Comparison of ENCODE assay signal across 8 cellular contexts in the genomic region with DNA sequence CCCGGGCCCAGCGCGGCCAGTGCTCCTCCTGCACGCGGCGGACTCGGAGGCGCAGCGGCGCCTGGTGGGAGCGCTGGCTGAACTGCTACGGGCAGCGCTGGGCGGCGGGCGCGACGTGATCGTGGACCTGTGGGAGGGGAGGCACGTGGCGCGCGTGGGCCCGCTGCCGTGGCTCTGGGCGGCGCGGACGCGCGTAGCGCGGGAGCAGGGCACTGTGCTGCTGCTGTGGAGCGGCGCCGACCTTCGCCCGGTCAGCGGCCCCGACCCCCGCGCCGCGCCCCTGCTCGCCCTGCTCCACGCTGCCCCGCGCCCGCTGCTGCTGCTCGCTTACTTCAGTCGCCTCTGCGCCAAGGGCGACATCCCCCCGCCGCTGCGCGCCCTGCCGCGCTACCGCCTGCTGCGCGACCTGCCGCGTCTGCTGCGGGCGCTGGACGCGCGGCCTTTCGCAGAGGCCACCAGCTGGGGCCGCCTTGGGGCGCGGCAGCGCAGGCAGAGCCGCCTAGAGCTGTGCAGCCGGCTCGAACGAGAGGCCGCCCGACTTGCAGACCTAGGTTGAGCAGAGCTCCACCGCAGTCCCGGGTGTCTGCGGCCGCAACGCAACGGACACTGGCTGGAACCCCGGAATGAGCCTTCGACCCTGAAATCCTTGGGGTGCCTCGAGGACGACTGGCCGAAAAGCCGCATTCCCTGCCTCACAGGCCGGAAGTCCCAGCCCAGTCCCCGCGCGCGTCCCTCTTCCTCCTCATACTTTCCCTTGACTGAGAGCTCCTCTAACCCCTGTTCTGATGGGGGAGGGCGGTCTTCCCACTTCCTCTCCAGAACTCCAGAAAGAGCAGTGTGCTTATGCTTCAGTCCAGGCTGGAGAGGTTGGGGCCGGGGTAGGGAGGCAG. TPM values are rescaled to one million over a fixed set of nuclear protein-coding genes. Genes with fewer than 3 reads are reported as not detected.
DNase-seq lines count a peak whose midpoint lies in the region; ATAC-seq and TF ChIP-seq lines count a peak whose summit lies in the region.

No MANE protein-coding gene starts in this region.

- CTCF ChIA-PET in activated B cell treated with CpG ODN at 0.5 μM for 24 hours (lab: Charles Lee) = no interaction called here

- no peak for TF ChIP-seq POLR2A in testis (IDR thresholded peaks at IDR 0.05)

- H3K27ac Mint-ChIP-seq in activated B cell treated with CpG ODN at 0.5 μM for 24 hours = no peak overlapping the region

- TF ChIP-seq CTCF in activated B cell treated with CpG ODN at 0.5 μM for 24 hours (IDR thresholded peaks at IDR 0.05) (no peak), epithelial cell of esophagus (IDR thresholded peaks at IDR 0.05; ENCODE audit: insufficient read depth, low read depth, low read length, missing control alignments) (peak; percentile 3), testis (IDR thresholded peaks at IDR 0.05) (peak; percentile 28 to 39 (median 34))

- H3K4me3 ChIP-seq in epithelial cell of esophagus (ENCODE audit: low read length) = peak overlapping the region; percentile 13
- H3K4me3 ChIP-seq in mesodermal cell (ENCODE audit: extremely low read depth, insufficient read depth, low read length, poor library complexity, severe bottlenecking) = peak overlapping the region; percentile 45
- peak overlapping the region; percentile 61 to 64 for H3K4me3 ChIP-seq in testis

- H3K27me3 ChIP-seq in testis = no peaks in the 10 kb centered on the region

- H3K27me3 Mint-ChIP-seq in activated B cell treated with CpG ODN at 0.5 μM for 24 hours = peaks cover 10% of the 10 kb centered on the region

- peak overlapping the region; percentile 78 for H3K4me3 Mint-ChIP-seq in activated B cell treated with CpG ODN at 0.5 μM for 24 hours

- H3K4me1 Mint-ChIP-seq in activated B cell treated with CpG ODN at 0.5 μM for 24 hours = peaks cover 17% of the 10 kb centered on the region

- H3K36me3 ChIP-seq in mesodermal cell (ENCODE audit: control insufficient read depth, insufficient read depth, low read length) (peaks cover 8% of the 10 kb centered on the region), testis (ENCODE audit: low read depth, missing control alignments) (no peaks in the 10 kb centered on the region)

- intact Hi-C loops in activated B cell treated with CpG ODN at 0.5 μM for 24 hours (cut with micrococcal nuclease) (loop anchor here (1.0 to 2.0 kb wide), 2 partner anchors 17 to 25 kb away; a partner anchor contains a TSS), testis (cut with DNase I; ENCODE audit: low total_unique reads) (no loop called here)

- H3K9me3 ChIP-seq in mesodermal cell (ENCODE audit: control insufficient read depth, low read length) = no peaks in the 10 kb centered on the region
- no peaks in the 10 kb centered on the region for H3K9me3 ChIP-seq in testis

- H3K36me3 Mint-ChIP-seq in activated B cell treated with CpG ODN at 0.5 μM for 24 hours (ENCODE audit: low read depth) = no peaks in the 10 kb centered on the region

- POLR2A ChIA-PET in activated B cell treated with CpG ODN at 0.5 μM for 24 hours (lab: Charles Lee) = interaction anchor here (2.1 to 2.3 kb wide), 2 partner anchors 17 to 25 kb away, joined by 11 to 13 read pairs; a partner anchor contains a TSS

- peak overlapping the region; percentile 86 for H3K27ac ChIP-seq in mesodermal cell (ENCODE audit: low read depth, low read length, severe bottlenecking)
- H3K27ac ChIP-seq in testis = peak overlapping the region; percentile 52 to 81

- ATAC-seq in activated B cell treated with CpG ODN at 0.5 μM for 24 hours (ENCODE audit: low read depth) (peak; percentile 61), GM18517 (IDR thresholded peaks at IDR 0.05; ENCODE audit: unreplicated experiment) (no peak)

- H3K4me1 ChIP-seq in mesodermal cell (ENCODE audit: control insufficient read depth, insufficient read depth, low read length, poor library complexity, severe bottlenecking) (peaks cover 12% of the 10 kb centered on the region), testis (peaks cover 24% of the 10 kb centered on the region)

- H3K9me3 Mint-ChIP-seq in activated B cell treated with CpG ODN at 0.5 μM for 24 hours = no peaks in the 10 kb centered on the region

- 1% methylated on average over 63 to 87 of the region's 99 CpGs for WGBS in mesodermal cell (ENCODE audit: insufficient coverage in 2 of 2), 2 experiments
- 0 to 2% methylated on average over 11 to 30 of the region's 99 CpGs for WGBS in testis, 2 donors

- DNase-seq in NCI-H2171 treated with DMSO at 0.1 percent for 48 hours (lab: John Stamatoyannopoulos, UW) (peak; percentile 32), NCI-H2171 (lab: John Stamatoyannopoulos, UW) (no peak), HuH-7 (ENCODE audit: low spot score) (peak; percentile 60), activated B cell treated with CpG ODN at 0.5 μM for 24 hours (peak; percentile 22), epithelial cell of esophagus (ENCODE audit: low read depth) (no peak), testis (peak; percentile 76)

RNA-seq across cellular contexts. Expression of a gene that starts 1.4 kb away (rescaled TPM):
- total RNA-seq in activated B cell treated with CpG ODN at 0.5 μM for 24 hours = 0.11 and 0.29 TPM in 2 replicates
- 15.4 TPM for polyA plus RNA-seq in mesodermal cell (2013, experiment 1 of 2)
- polyA plus RNA-seq in mesodermal cell (2013, experiment 2 of 2) = 13.8 TPM
- 10 to 100 TPM; 21.0 to 26.1 TPM for total RNA-seq in testis
- polyA plus RNA-seq in testis (ENCODE audit: insufficient read depth, low read depth, low replicate concordance) = 12.0 TPM

RNA-seq across cellular contexts. Expression of a gene that starts 12.8 kb away (rescaled TPM):
- 0.66 and 0.82 TPM in 2 replicates for total RNA-seq in activated B cell treated with CpG ODN at 0.5 μM for 24 hours
- polyA plus RNA-seq in mesodermal cell (2013, experiment 1 of 2) = 3.3 TPM
- polyA plus RNA-seq in mesodermal cell (2013, experiment 2 of 2) = 2.8 TPM
- under 1 TPM; 0.43 to 0.79 TPM for total RNA-seq in testis
- polyA plus RNA-seq in testis (ENCODE audit: insufficient read depth, low read depth, low replicate concordance) = 1.8 TPM

RNA-seq across cellular contexts. Expression of a gene that starts 18.1 kb away (rescaled TPM):
- total RNA-seq in activated B cell treated with CpG ODN at 0.5 μM for 24 hours (26.9 and 30.5 TPM in 2 replicates), testis (10 to 100 TPM; 34.9 to 37.1 TPM)
- 47.8 TPM for polyA plus RNA-seq in mesodermal cell (2013, experiment 1 of 2)
- polyA plus RNA-seq in mesodermal cell (2013, experiment 2 of 2) = 38.3 TPM
- 65.7 TPM for polyA plus RNA-seq in testis (ENCODE audit: insufficient read depth, low read depth, low replicate concordance)

RNA-seq across cellular contexts. Expression of a gene that starts 25.1 kb away (rescaled TPM):
- total RNA-seq in activated B cell treated with CpG ODN at 0.5 μM for 24 hours (30.9 and 32.1 TPM in 2 replicates), testis (10 to 100 TPM; 33.3 to 39.8 TPM)
- polyA plus RNA-seq in mesodermal cell (2013, experiment 1 of 2) = 40.6 TPM
- 38.7 TPM for polyA plus RNA-seq in mesodermal cell (2013, experiment 2 of 2)
- polyA plus RNA-seq in testis (ENCODE audit: insufficient read depth, low read depth, low replicate concordance) = 36.0 TPM

RNA-seq across cellular contexts. Expression of a gene that starts 35.4 kb away (rescaled TPM):
- not detected in 2 replicates for total RNA-seq in activated B cell treated with CpG ODN at 0.5 μM for 24 hours
- polyA plus RNA-seq in mesodermal cell (2013, experiment 1 of 2) = not detected
- not detected for polyA plus RNA-seq in mesodermal cell (2013, experiment 2 of 2)
- 1 to 10 TPM; 1.1 to 1.6 TPM for total RNA-seq in testis
- 2.9 TPM for polyA plus RNA-seq in testis (ENCODE audit: insufficient read depth, low read depth, low replicate concordance)

Comparison
In these comparisons a context has a peak if more than half of its experiments do, and no peak if none do; other contexts are left out.
1. DNase-seq: peak in NCI-H2171 treated with DMSO at 0.1 percent for 48 hours (single experiment), HuH-7 (single experiment), activated B cell treated with CpG ODN at 0.5 μM for 24 hours (single experiment) and testis (single experiment); none in NCI-H2171 (single experiment) and epithelial cell of esophagus (single experiment).
2. RNA of a gene that starts 1.4 kb away (total RNA-seq): 21.0 to 26.1 TPM in testis; 0.11 to 0.29 TPM in activated B cell treated with CpG ODN at 0.5 μM for 24 hours; every median in the first group is over 10 times any median in the second.
3. Peak in every context shown above with its lines, with median percentiles within 50 percentile points of each other: H3K4me3 ChIP-seq.